Comparison of ENCODE assay signal across 10 cellular contexts in genomic region chr20:37567671-37568588, GRCh38. TPM values are rescaled to one million over a fixed set of nuclear protein-coding genes. Genes with fewer than 3 reads are reported as not detected.
DNase-seq lines count a peak whose midpoint lies in the region; ATAC-seq and TF ChIP-seq lines count a peak whose summit lies in the region.
"Had no signal": no experiment of that assay in that cellular context is flagged by ENCODE, and none has a peak within 500 bp of the region (broad histone marks: within the 10 kb centered on the region; RNA-seq: fewer than 3 reads in every experiment).

No MANE protein-coding gene starts in this region.

- H3K4me1 ChIP-seq in trophoblast cell (ENCODE audit: control insufficient read depth in 1 of 2, insufficient read depth in 2 of 2, low read length in 2 of 2) = peaks cover 21 to 32% of the 10 kb centered on the region in 2 experiments

- TF ChIP-seq CTCF in WTC11 (IDR thresholded peaks at IDR 0.05) = no peak

- no peak overlapping the region for H3K14ac ChIP-seq in trophoblast cell (ENCODE audit: low read length)

- H3K4ac ChIP-seq in trophoblast cell (ENCODE audit: low read depth, low read length) = no peak overlapping the region

- H3K4me3 Mint-ChIP-seq in WTC11 = peak overlapping the region; percentile 69
- H3K4me3 Mint-ChIP-seq: activated CD4-positive, alpha-beta T cell treated with anti-CD3 and anti-CD28 coated beads for 36 hours had no signal

- no peak overlapping the region for H3K4me3 ChIP-seq in trophoblast cell (ENCODE audit: low read depth, low read length)

- peak overlapping the region; percentile 33 for H3K4me2 ChIP-seq in trophoblast cell (ENCODE audit: low read length)

- H3K27ac ChIP-seq in trophoblast cell (ENCODE audit: low read depth, low read length) = no peak overlapping the region

- H4K8ac ChIP-seq in trophoblast cell (ENCODE audit: low read depth, low read length) = no peak overlapping the region

- H2BK12ac ChIP-seq in trophoblast cell (ENCODE audit: low read length) = peak overlapping the region; percentile 39

- no peak overlapping the region for H4K12ac ChIP-seq in trophoblast cell (ENCODE audit: low read depth, low read length)

- peak overlapping the region; percentile 73 for H2BK120ac ChIP-seq in trophoblast cell (ENCODE audit: insufficient read depth, low read length, poor library complexity)

- no peaks in the 10 kb centered on the region for H3K9me3 Mint-ChIP-seq in WTC11

- peaks cover 55% of the 10 kb centered on the region for H3K4me1 Mint-ChIP-seq in WTC11
- H3K4me1 Mint-ChIP-seq: activated CD4-positive, alpha-beta T cell treated with anti-CD3 and anti-CD28 coated beads for 36 hours had no signal

- no peak overlapping the region for H3K23ac ChIP-seq in trophoblast cell (ENCODE audit: low read length)

- peak overlapping the region; percentile 66 for H2BK5ac ChIP-seq in trophoblast cell (ENCODE audit: low read depth, low read length, poor library complexity)

- peaks cover 28% of the 10 kb centered on the region for H3K79me1 ChIP-seq in trophoblast cell (ENCODE audit: low read length)

- peaks cover 2% of the 10 kb centered on the region for H3K9me3 ChIP-seq in trophoblast cell (ENCODE audit: insufficient read depth, low read depth, low read length)

- no CpG with 5 or more reads among the region's 13 CpGs for WGBS in trophoblast cell (ENCODE audit: extremely low coverage, insufficient coverage, insufficient read length)

- peak overlapping the region; percentile 80 for H3K27ac Mint-ChIP-seq in WTC11
- H3K27ac Mint-ChIP-seq: activated CD4-positive, alpha-beta T cell treated with anti-CD3 and anti-CD28 coated beads for 36 hours had no signal

- ATAC-seq in WTC11 (peak; percentile 45), HG03097 (IDR thresholded peaks at IDR 0.05; ENCODE audit: low FRiP score, unreplicated experiment) (no peak)
- ATAC-seq: activated CD4-positive, alpha-beta T cell treated with anti-CD3 and anti-CD28 coated beads for 36 hours had no signal

- H3K18ac ChIP-seq in trophoblast cell (ENCODE audit: low read length) = peak overlapping the region; percentile 71

- H3K9ac ChIP-seq in trophoblast cell (ENCODE audit: low read length) = no peak overlapping the region

- DNase-seq in NCI-H510A treated with DMSO at 0.1 percent for 48 hours (lab: John Stamatoyannopoulos, UW) = peak; percentile 20
- no peak for DNase-seq in NCI-H510A (lab: John Stamatoyannopoulos, UW)
- DNase-seq in NCI-H146 treated with DMSO at 0.1 percent for 48 hours (lab: John Stamatoyannopoulos, UW; ENCODE audit: unreplicated experiment) = peak; percentile 31
- peak; percentile 46 for DNase-seq in WTC11 (ENCODE audit: low spot score)
- no peak for DNase-seq in trophoblast cell
- DNase-seq in activated CD4-positive, alpha-beta T cell treated with anti-CD3 and anti-CD28 coated beads, Interleukin-2, amount 50 U/mL, for 1 hour = no peak
- DNase-seq in cerebellar cortex (ENCODE audit: low spot score) = no peak
- DNase-seq: activated CD4-positive, alpha-beta T cell treated with anti-CD3 and anti-CD28 coated beads for 36 hours; stimulated activated naive CD4-positive, alpha-beta T cell treated with Interleukin-2 at 50 U/mL for 16 hours had no signal

- H3K79me2 ChIP-seq in trophoblast cell (ENCODE audit: control insufficient read depth, insufficient read depth, low read length, poor library complexity) = peaks cover 2% of the 10 kb centered on the region

- peak overlapping the region; percentile 43 for H4K91ac ChIP-seq in trophoblast cell (ENCODE audit: low read depth, low read length)

- H3K27me3 Mint-ChIP-seq in WTC11 (ENCODE audit: low read depth) = peaks cover 6% of the 10 kb centered on the region; the same call in 1 of the 2 replicates

- no peaks in the 10 kb centered on the region for H3K36me3 ChIP-seq in trophoblast cell (ENCODE audit: control insufficient read depth in 1 of 2, insufficient read depth in 2 of 2, low read length in 2 of 2)

- no peak overlapping the region for H2AFZ ChIP-seq in trophoblast cell (ENCODE audit: insufficient read depth, low read length, poor library complexity)

- no peaks in the 10 kb centered on the region for H3K27me3 ChIP-seq in trophoblast cell (ENCODE audit: insufficient read depth, low read length)

- no peak overlapping the region for H2AK5ac ChIP-seq in trophoblast cell (ENCODE audit: low read length)

- POLR2A ChIA-PET in WTC11 (lab: Charles Lee) = no interaction called here

- no peaks in the 10 kb centered on the region for H3K36me3 Mint-ChIP-seq in WTC11

- CTCF ChIA-PET in WTC11 (lab: Charles Lee) = interaction anchor here (0.9 to 2.9 kb wide), 7 partner anchors 8 to 653 kb away, joined by 3 to 15 read pairs (median 3); no protein-coding TSS in a partner anchor

TF ChIP-seq in WTC11, 78 proteins besides CTCF, POLR2A, EP300 and RAD21 (continues in another document):
- TF ChIP-seq MAX (CRISPR knock-in tag; IDR thresholded peaks at IDR 0.05) = no peak
- no peak for TF ChIP-seq TEAD1 (CRISPR knock-in tag; IDR thresholded peaks at IDR 0.05)
- no peak for TF ChIP-seq SP1 (CRISPR knock-in tag; conservative IDR thresholded peaks at IDR 0.05)
- TF ChIP-seq, protein P1, sequence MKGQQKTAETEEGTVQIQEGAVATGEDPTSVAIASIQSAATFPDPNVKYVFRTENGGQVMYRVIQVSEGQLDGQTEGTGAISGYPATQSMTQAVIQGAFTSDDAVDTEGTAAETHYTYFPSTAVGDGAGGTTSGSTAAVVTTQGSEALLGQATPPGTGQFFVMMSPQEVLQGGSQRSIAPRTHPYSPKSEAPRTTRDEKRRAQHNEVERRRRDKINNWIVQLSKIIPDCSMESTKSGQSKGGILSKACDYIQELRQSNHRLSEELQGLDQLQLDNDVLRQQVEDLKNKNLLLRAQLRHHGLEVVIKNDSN (CRISPR knock-in tag; IDR thresholded peaks at IDR 0.05) = no peak
- TF ChIP-seq FOXP1 (CRISPR knock-in tag; IDR thresholded peaks at IDR 0.05; ENCODE audit: borderline replicate concordance) = no peak
- no peak for TF ChIP-seq NR2C2 (CRISPR knock-in tag; IDR thresholded peaks at IDR 0.05)
- TF ChIP-seq, protein P2, sequence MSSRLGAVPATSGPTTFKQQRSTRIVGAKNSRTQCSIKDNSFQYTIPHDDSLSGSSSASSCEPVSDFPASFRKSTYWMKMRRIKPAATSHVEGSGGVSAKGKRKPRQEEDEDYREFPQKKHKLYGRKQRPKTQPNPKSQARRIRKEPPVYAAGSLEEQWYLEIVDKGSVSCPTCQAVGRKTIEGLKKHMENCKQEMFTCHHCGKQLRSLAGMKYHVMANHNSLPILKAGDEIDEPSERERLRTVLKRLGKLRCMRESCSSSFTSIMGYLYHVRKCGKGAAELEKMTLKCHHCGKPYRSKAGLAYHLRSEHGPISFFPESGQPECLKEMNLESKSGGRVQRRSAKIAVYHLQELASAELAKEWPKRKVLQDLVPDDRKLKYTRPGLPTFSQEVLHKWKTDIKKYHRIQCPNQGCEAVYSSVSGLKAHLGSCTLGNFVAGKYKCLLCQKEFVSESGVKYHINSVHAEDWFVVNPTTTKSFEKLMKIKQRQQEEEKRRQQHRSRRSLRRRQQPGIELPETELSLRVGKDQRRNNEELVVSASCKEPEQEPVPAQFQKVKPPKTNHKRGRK (CRISPR knock-in tag; IDR thresholded peaks at IDR 0.05; ENCODE audit: borderline replicate concordance) = no peak
- TF ChIP-seq FOXJ3 (CRISPR knock-in tag; IDR thresholded peaks at IDR 0.05; ENCODE audit: borderline replicate concordance) = no peak
- TF ChIP-seq ZBTB21 (CRISPR knock-in tag; IDR thresholded peaks at IDR 0.05; ENCODE audit: borderline replicate concordance) = no peak
- TF ChIP-seq ELF4 (CRISPR knock-in tag; IDR thresholded peaks at IDR 0.05; ENCODE audit: low read depth) = no peak
- TF ChIP-seq HMGA2 (CRISPR knock-in tag; IDR thresholded peaks at IDR 0.05) = no peak
- TF ChIP-seq ETV6 (CRISPR knock-in tag; IDR thresholded peaks at IDR 0.05) = no peak
- no peak for TF ChIP-seq NFYB (CRISPR knock-in tag; conservative IDR thresholded peaks at IDR 0.05; ENCODE audit: low read depth)
- no peak for TF ChIP-seq ZNF219 (CRISPR knock-in tag; IDR thresholded peaks at IDR 0.05; ENCODE audit: borderline replicate concordance)
- no peak for TF ChIP-seq MXD4 (CRISPR knock-in tag; IDR thresholded peaks at IDR 0.05; ENCODE audit: borderline replicate concordance)
- TF ChIP-seq, protein P3, sequence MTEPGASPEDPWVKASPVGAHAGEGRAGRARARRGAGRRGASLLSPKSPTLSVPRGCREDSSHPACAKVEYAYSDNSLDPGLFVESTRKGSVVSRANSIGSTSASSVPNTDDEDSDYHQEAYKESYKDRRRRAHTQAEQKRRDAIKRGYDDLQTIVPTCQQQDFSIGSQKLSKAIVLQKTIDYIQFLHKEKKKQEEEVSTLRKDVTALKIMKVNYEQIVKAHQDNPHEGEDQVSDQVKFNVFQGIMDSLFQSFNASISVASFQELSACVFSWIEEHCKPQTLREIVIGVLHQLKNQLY (CRISPR knock-in tag; IDR thresholded peaks at IDR 0.05) = no peak
- no peak for TF ChIP-seq ESRRA (CRISPR knock-in tag; IDR thresholded peaks at IDR 0.05; ENCODE audit: borderline replicate concordance)
- TF ChIP-seq RORB (CRISPR knock-in tag; IDR thresholded peaks at IDR 0.05) = no peak

RNA-seq across cellular contexts. Expression of gene BLCAP, which starts 40.3 kb away (rescaled TPM):
- total RNA-seq in WTC11 (2021) = 53.5 to 85.6 TPM (median 54.4 TPM) in 3 replicates
- polyA plus RNA-seq in trophoblast cell (2013) = 127 and 134 TPM in 2 replicates

RNA-seq across cellular contexts. Expression of gene NNAT, which starts 46.9 kb away (rescaled TPM):
- total RNA-seq in WTC11 (2021) = 59.8 to 90.0 TPM (median 61.1 TPM) in 3 replicates
- polyA plus RNA-seq in trophoblast cell (2013) = 112 and 133 TPM in 2 replicates

Comparison
In these comparisons a context has a peak if more than half of its experiments do, and no peak if none do; other contexts are left out.
1. DNase-seq: peak in NCI-H510A treated with DMSO at 0.1 percent for 48 hours (single experiment), NCI-H146 treated with DMSO at 0.1 percent for 48 hours (single experiment) and WTC11 (single experiment); none in NCI-H510A (single experiment), trophoblast cell (0 of 2), activated CD4-positive, alpha-beta T cell treated with anti-CD3 and anti-CD28 coated beads, Interleukin-2, amount 50 U/mL, for 1 hour (single experiment) and cerebellar cortex (single experiment).